Comparison of ENCODE assay signal across 8 cellular contexts in genomic region chr13:32791545-32792172, GRCh38.
DNase-seq lines count a peak whose midpoint lies in the region; ATAC-seq and TF ChIP-seq lines count a peak whose summit lies in the region.

No MANE protein-coding gene starts in this region.

- H3K9me3 ChIP-seq in GM23248 (ENCODE audit: low read depth) (no peaks in the 10 kb centered on the region), mucosa of descending colon (no peaks in the 10 kb centered on the region)

- H3K36me3 ChIP-seq in GM23248 (ENCODE audit: low read depth) (no peaks in the 10 kb centered on the region; the same call in 1 of the 2 replicates), mucosa of descending colon (ENCODE audit: low read depth) (no peaks in the 10 kb centered on the region)

- no peaks in the 10 kb centered on the region for H3F3A ChIP-seq in GM23248 (ENCODE audit: insufficient read depth)

- DNase-seq in SKM-1 treated with dmso at 0.1 percent for 144 hours (lab: John Stamatoyannopoulos, UW; ENCODE audit: unreplicated experiment) (peak; percentile 3), SKM-1 (lab: John Stamatoyannopoulos, UW; ENCODE audit: unreplicated experiment) (no peak), GM23248 (peak; percentile 12), NB4 (ENCODE audit: low read depth) (peak; percentile 44), mucosa of descending colon (no peak), foreskin melanocyte (no peak), middle frontal gyrus (ENCODE audit: extremely low spot score, low spot score) (no peak), OCI-M2 (lab: John Stamatoyannopoulos, UW; ENCODE audit: unreplicated experiment) (no peak)

- intact Hi-C loops in mucosa of descending colon (cut with DNase I, micrococcal nuclease): no loop called here

- H4K20me1 ChIP-seq in GM23248 (ENCODE audit: insufficient read depth): no peaks in the 10 kb centered on the region

- H3K27me3 ChIP-seq in GM23248 (replicated peaks; ENCODE audit: insufficient read depth): no peaks in the 10 kb centered on the region

- H3K4me3 ChIP-seq in GM23248: no peak overlapping the region
- no peak overlapping the region for H3K4me3 ChIP-seq in NB4 (ENCODE audit: low read depth, low read length)
- H3K4me3 ChIP-seq in mucosa of descending colon: no peak overlapping the region

- no peak overlapping the region for H3K4me2 ChIP-seq in GM23248 (ENCODE audit: unreplicated experiment)

- H3K9ac ChIP-seq in GM23248: no peak overlapping the region

- H2AFZ ChIP-seq in GM23248: no peak overlapping the region

- no peaks in the 10 kb centered on the region for H3K79me2 ChIP-seq in GM23248 (ENCODE audit: insufficient read depth)

- no peak overlapping the region for H3K27ac ChIP-seq in GM23248

- peak; percentile 52 for ATAC-seq in mucosa of descending colon

- 0 out of 2 replicates have a peak, but pooled peaks cover 2% of the 10 kb centered on the region for H3K9me2 ChIP-seq in GM23248 (ENCODE audit: insufficient read depth)

- H3K4me1 ChIP-seq in GM23248 (ENCODE audit: insufficient read depth) (no peaks in the 10 kb centered on the region), mucosa of descending colon (ENCODE audit: low read depth) (no peaks in the 10 kb centered on the region)

- WGBS in GM23248 (ENCODE audit: low coverage in 1 of 2, low lambda C conversion rate in 2 of 2, missing lambda C conversion rate in 2 of 2), 2 experiments: 53 to 61% methylated on average over 8 of the region's 8 CpGs

- no peak for TF ChIP-seq CTCF in NB4 (IDR thresholded peaks at IDR 0.05; ENCODE audit: low read depth, low read length)
- TF ChIP-seq CTCF in mucosa of descending colon (IDR thresholded peaks at IDR 0.05): no peak

- in situ Hi-C loops in GM23248 (cut with MboI): no loop called here

- no peak for TF ChIP-seq POLR2A in NB4 (IDR thresholded peaks at IDR 0.05; ENCODE audit: extremely low read depth, insufficient read length)

Comparison
In these comparisons a context has a peak if more than half of its experiments do, and no peak if none do; other contexts are left out.
1. DNase-seq: peak in SKM-1 treated with dmso at 0.1 percent for 144 hours (single experiment), GM23248 (single experiment) and NB4 (single experiment); none in SKM-1 (single experiment), mucosa of descending colon (0 of 3), foreskin melanocyte (single experiment), middle frontal gyrus (single experiment) and OCI-M2 (single experiment).